Comparison of ENCODE assay signal across 1 cellular context in genomic region chr12:64665506-64665905, GRCh38.
TF ChIP-seq lines count a peak whose summit lies in the region.

No MANE protein-coding gene starts in this region.

TF ChIP-seq in H1, 55 proteins besides CTCF, POLR2A, EP300 and RAD21 (continued from another document):
- TF ChIP-seq CHD7 (IDR thresholded peaks at IDR 0.05; ENCODE audit: insufficient replicate concordance, low read length) = no peak
- TF ChIP-seq RFX5 (IDR thresholded peaks at IDR 0.05; ENCODE audit: borderline replicate concordance, low read depth, low read length) = no peak
- TF ChIP-seq BACH1 (IDR thresholded peaks at IDR 0.05; ENCODE audit: low read length) = no peak
- TF ChIP-seq HDAC6 (IDR thresholded peaks at IDR 0.05; ENCODE audit: low read depth, low read length) = no peak
- no peak for TF ChIP-seq ASH2L (IDR thresholded peaks at IDR 0.05; ENCODE audit: low read length)
- no peak for TF ChIP-seq TAF1 (IDR thresholded peaks at IDR 0.05; ENCODE audit: low read depth, low read length)
